1 cellular context compared by ENCODE assay signal in genomic region chr9:126791406-126792230, GRCh38.
TF ChIP-seq lines count a peak whose summit lies in the region.

No MANE protein-coding gene starts in this region.

TF ChIP-seq in GM12878, 131 proteins besides CTCF, POLR2A, EP300 and RAD21 (continued from another document):
- TF ChIP-seq CEBPZ (IDR thresholded peaks at IDR 0.05; ENCODE audit: low read depth, low read length): no peak
- TF ChIP-seq, protein P1, sequence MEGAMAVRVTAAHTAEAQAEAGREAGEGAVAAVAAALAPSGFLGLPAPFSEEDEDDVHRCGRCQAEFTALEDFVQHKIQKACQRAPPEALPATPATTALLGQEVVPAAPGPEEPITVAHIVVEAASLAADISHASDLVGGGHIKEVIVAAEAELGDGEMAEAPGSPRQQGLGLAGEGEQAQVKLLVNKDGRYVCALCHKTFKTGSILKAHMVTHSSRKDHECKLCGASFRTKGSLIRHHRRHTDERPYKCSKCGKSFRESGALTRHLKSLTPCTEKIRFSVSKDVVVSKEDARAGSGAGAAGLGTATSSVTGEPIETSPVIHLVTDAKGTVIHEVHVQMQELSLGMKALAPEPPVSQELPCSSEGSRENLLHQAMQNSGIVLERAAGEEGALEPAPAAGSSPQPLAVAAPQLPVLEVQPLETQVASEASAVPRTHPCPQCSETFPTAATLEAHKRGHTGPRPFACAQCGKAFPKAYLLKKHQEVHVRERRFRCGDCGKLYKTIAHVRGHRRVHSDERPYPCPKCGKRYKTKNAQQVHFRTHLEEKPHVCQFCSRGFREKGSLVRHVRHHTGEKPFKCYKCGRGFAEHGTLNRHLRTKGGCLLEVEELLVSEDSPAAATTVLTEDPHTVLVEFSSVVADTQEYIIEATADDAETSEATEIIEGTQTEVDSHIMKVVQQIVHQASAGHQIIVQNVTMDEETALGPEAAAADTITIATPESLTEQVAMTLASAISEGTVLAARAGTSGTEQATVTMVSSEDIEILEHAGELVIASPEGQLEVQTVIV (IDR thresholded peaks at IDR 0.05; ENCODE audit: borderline replicate concordance, partially characterized antibody): no peak
- TF ChIP-seq MXI1 (IDR thresholded peaks at IDR 0.05; ENCODE audit: low read depth, low read length): no peak
- no peak for TF ChIP-seq NRF1 (conservative IDR thresholded peaks at IDR 0.05; ENCODE audit: low read depth, low read length)
